In genomic region chr14:88146881-88147649, GRCh38 we compare ENCODE assay signal across 31 cellular contexts.
"Had no signal": no experiment of that assay in that cellular context is flagged by ENCODE, and none has a peak within 500 bp of the region (broad histone marks: within the 10 kb centered on the region; RNA-seq: fewer than 3 reads in every experiment).

No MANE protein-coding gene starts in this region.

- H3K9me3 ChIP-seq: adrenal gland, body of pancreas, breast epithelium had no signal

- H3K27ac ChIP-seq: adrenal gland, body of pancreas, brain microvascular endothelial cell, breast epithelium, VCaP had no signal

- H3K27me3 ChIP-seq: adrenal gland, body of pancreas, brain microvascular endothelial cell, breast epithelium had no signal

- DNase-seq: activated B cell treated with CpG ODN at 0.5 μM for 24 hours; activated CD4-positive, alpha-beta memory T cell treated with anti-CD3 and anti-CD28 coated beads for 36 hours; activated CD4-positive, alpha-beta T cell treated with anti-CD3 and anti-CD28 coated beads for 4 hours; activated CD4-positive, alpha-beta T cell treated with anti-CD3 and anti-CD28 coated beads, Interleukin-2, amount 10 ng/mL, durations not matched to agents 24 days and 14 days; activated CD4-positive, alpha-beta T cell treated with anti-CD3 and anti-CD28 coated beads, Interleukin-2, amount 50 U/mL, for 1 hour; activated CD4-positive, alpha-beta T cell treated with anti-CD3 and anti-CD28 coated beads, Interleukin-2, amount 50 U/mL, for 4 hours; activated CD4-positive, CD25-positive, alpha-beta regulatory T cell treated with anti-CD3 and anti-CD28 coated beads, Interleukin-2, amount 50 U/mL, for 72 hours; activated CD8-positive, alpha-beta memory T cell treated with anti-CD3 and anti-CD28 coated beads, Interleukin-2, amount 50 U/mL, for 4 hours; activated CD8-positive, alpha-beta T cell treated with anti-CD3 and anti-CD28 coated beads for 36 hours; activated effector memory CD4-positive, alpha-beta T cell treated with anti-CD3 and anti-CD28 coated beads, Interleukin-2, amount 50 U/mL, for 16 hours; activated gamma-delta T cell treated with Interleukin-2 at 50 U/mL for 16 hours; activated naive CD4-positive, alpha-beta T cell; activated naive CD4-positive, alpha-beta T cell treated with anti-CD3 and anti-CD28 coated beads for 36 hours; activated naive CD4-positive, alpha-beta T cell treated with anti-CD3 and anti-CD28 coated beads, Interleukin-2, amount 50 U/mL, for 16 hours; activated naive CD8-positive, alpha-beta T cell treated with anti-CD3 and anti-CD28 coated beads for 36 hours; activated T-cell treated with anti-CD3 and anti-CD28 coated beads for 4 hours; activated T-cell treated with anti-CD3 and anti-CD28 coated beads, Interleukin-2, amount 50 U/mL, for 1 hour; activated T-cell treated with anti-CD3 and anti-CD28 coated beads, Interleukin-2, amount 50 U/mL, for 4 hours; activated T-cell treated with anti-CD3 and anti-CD28 coated beads, Interleukin-2, amount 50 U/mL, for 72 hours; adrenal gland; amniotic stem cell; aorta; body of pancreas; brain microvascular endothelial cell; central memory CD4-positive, alpha-beta T cell; SW 1271; T-helper 1 cell; T-helper 2 cell; T-helper 9 cell had no signal

- H3K36me3 ChIP-seq: adrenal gland, brain microvascular endothelial cell, breast epithelium had no signal

- H3K4me1 ChIP-seq: adrenal gland, body of pancreas, breast epithelium had no signal

- H3K4me3 ChIP-seq: adrenal gland, body of pancreas, breast epithelium had no signal
